ENCODE assay signal across 18 cellular contexts in genomic region chr14:28494196-28494595, GRCh38.
DNase-seq lines count a peak whose midpoint lies in the region; ATAC-seq and TF ChIP-seq lines count a peak whose summit lies in the region.
"Had no signal": no experiment of that assay in that cellular context is flagged by ENCODE, and none has a peak within 500 bp of the region (broad histone marks: within the 10 kb centered on the region; RNA-seq: fewer than 3 reads in every experiment).

No MANE protein-coding gene starts in this region.

- no peak for ATAC-seq in HG02798 (IDR thresholded peaks at IDR 0.05; ENCODE audit: poor library complexity, unreplicated experiment)
- ATAC-seq: HCT116 had no signal

- intact Hi-C loops in MCF 10A (cut with micrococcal nuclease): loop anchor here (1.0 to 10.0 kb wide), 3 partner anchors 31 to 109 kb away; no protein-coding TSS in a partner anchor
- intact Hi-C loops in breast epithelium (cut with DNase I; ENCODE audit: low total_unique reads): no loop called here
- intact Hi-C loops in activated T-helper 2 cell treated with anti-CD3 and anti-CD28 coated beads, Interferon-gamma antibody, Interleukin-2, Interleukin-4, amounts not matched to agents 10 μg/mL and 5 μg/mL and 100 μg/mL, durations not matched to agents 14 hours and 24 hours and 36 hours (cut with micrococcal nuclease): no loop called here

- no peaks in the 10 kb centered on the region for H3K9me3 Mint-ChIP-seq in MCF 10A (ENCODE audit: unreplicated experiment)
- H3K9me3 Mint-ChIP-seq in activated T-helper 2 cell treated with anti-CD3 and anti-CD28 coated beads, Interferon-gamma antibody, Interleukin-2, Interleukin-4, amounts not matched to agents 10 μg/mL and 5 μg/mL and 100 μg/mL, durations not matched to agents 14 hours and 24 hours and 36 hours: peaks cover 58% of the 10 kb centered on the region

- H3K4me3 ChIP-seq in breast epithelium (no peak overlapping the region), epithelial cell of esophagus (ENCODE audit: low read length) (no peak overlapping the region)
- H3K4me3 ChIP-seq: BLaER1 treated with 17β-estradiol and CSF1 and Interleukin-3, amounts not matched to agents 10 nM and 100 nM; SK-N-MC had no signal

- no peaks in the 10 kb centered on the region for H3K27me3 Mint-ChIP-seq in MCF 10A (ENCODE audit: insufficient read depth, unreplicated experiment)
- H3K27me3 Mint-ChIP-seq in activated T-helper 2 cell treated with anti-CD3 and anti-CD28 coated beads, Interferon-gamma antibody, Interleukin-2, Interleukin-4, amounts not matched to agents 10 μg/mL and 5 μg/mL and 100 μg/mL, durations not matched to agents 14 hours and 24 hours and 36 hours (ENCODE audit: low read depth): no peaks in the 10 kb centered on the region

- no peak overlapping the region for H3K4me3 Mint-ChIP-seq in MCF 10A (ENCODE audit: unreplicated experiment)
- H3K4me3 Mint-ChIP-seq in activated T-helper 2 cell treated with anti-CD3 and anti-CD28 coated beads, Interferon-gamma antibody, Interleukin-2, Interleukin-4, amounts not matched to agents 10 μg/mL and 5 μg/mL and 100 μg/mL, durations not matched to agents 14 hours and 24 hours and 36 hours (ENCODE audit: low read depth): no peak overlapping the region

- no peaks in the 10 kb centered on the region for H3K9me3 ChIP-seq in breast epithelium

- POLR2A ChIA-PET in MCF 10A (lab: Yijun Ruan, JAX) (interaction anchor here (0.7 to 1.3 kb wide), 2 partner anchors 13 to 32 kb away, joined by 3 read pairs; no protein-coding TSS in a partner anchor), RWPE1 (lab: Yijun Ruan, JAX; ENCODE audit: low non-redundant PET) (no interaction called here)

- DNase-seq in MCF 10A (ENCODE audit: unreplicated experiment) (peak; percentile 58), breast epithelium (ENCODE audit: low spot score in 2 of 2) (no peak), RWPE1 (ENCODE audit: low spot score) (peak; percentile 74), epithelial cell of esophagus (ENCODE audit: low read depth) (peak; percentile 95), erythroblast (lab: John Stamatoyannopoulos, UW) (no peak)
- DNase-seq in activated T-helper 2 cell treated with anti-CD3 and anti-CD28 coated beads, Interferon-gamma antibody, Interleukin-2, Interleukin-4, amounts not matched to agents 10 μg/mL and 5 μg/mL and 100 μg/mL, durations not matched to agents 14 hours and 24 hours and 36 hours (ENCODE audit: low spot score): no peak
- DNase-seq in NK-92 treated with Interleukin-12 subunit alpha and Interleukin-12 subunit beta, amount 100 ng/mL, for 24 hours (lab: John Stamatoyannopoulos, UW): no peak
- DNase-seq: 8988T, KBM-7, MM.1S, NCI-H1105, NCI-H187, NCI-H446, NCI-H748 treated with DMSO at 0.1 percent for 48 hours had no signal

- H3K4me1 Mint-ChIP-seq in MCF 10A (ENCODE audit: insufficient read depth, unreplicated experiment): peaks cover 10% of the 10 kb centered on the region
- no peaks in the 10 kb centered on the region for H3K4me1 Mint-ChIP-seq in activated T-helper 2 cell treated with anti-CD3 and anti-CD28 coated beads, Interferon-gamma antibody, Interleukin-2, Interleukin-4, amounts not matched to agents 10 μg/mL and 5 μg/mL and 100 μg/mL, durations not matched to agents 14 hours and 24 hours and 36 hours (ENCODE audit: low read depth)

- peak overlapping the region; percentile 61 for H3K27ac Mint-ChIP-seq in MCF 10A (ENCODE audit: low read depth, unreplicated experiment)
- H3K27ac Mint-ChIP-seq in activated T-helper 2 cell treated with anti-CD3 and anti-CD28 coated beads, Interferon-gamma antibody, Interleukin-2, Interleukin-4, amounts not matched to agents 10 μg/mL and 5 μg/mL and 100 μg/mL, durations not matched to agents 14 hours and 24 hours and 36 hours: no peak overlapping the region

- CTCF ChIA-PET in MCF 10A (lab: Yijun Ruan, JAX): no interaction called here
- CTCF ChIA-PET in RWPE1 (lab: Yijun Ruan, JAX): no interaction called here

- H3K36me3 ChIP-seq in breast epithelium: no peaks in the 10 kb centered on the region
- H3K36me3 ChIP-seq: BLaER1 treated with 17β-estradiol and CSF1 and Interleukin-3, amounts not matched to agents 10 nM and 100 nM had no signal

- no TSS peak for BruUV-seq in MCF 10A (replicated peaks; lab: Mats Ljungman, UMichigan)

- H3K4me1 ChIP-seq in breast epithelium: no peaks in the 10 kb centered on the region
- H3K4me1 ChIP-seq: BLaER1 treated with 17β-estradiol and CSF1 and Interleukin-3, amounts not matched to agents 10 nM and 100 nM had no signal

- no peaks in the 10 kb centered on the region for H3K27me3 ChIP-seq in breast epithelium
- H3K27me3 ChIP-seq: BLaER1 treated with 17β-estradiol and CSF1 and Interleukin-3, amounts not matched to agents 10 nM and 100 nM had no signal

- no peak for TF ChIP-seq CTCF in MCF 10A (IDR thresholded peaks at IDR 0.05; ENCODE audit: unreplicated experiment)
- no peak for TF ChIP-seq CTCF in breast epithelium (IDR thresholded peaks at IDR 0.05)
- TF ChIP-seq CTCF in RWPE1 (conservative IDR thresholded peaks at IDR 0.05; ENCODE audit: low read depth): no peak
- TF ChIP-seq CTCF in epithelial cell of esophagus (IDR thresholded peaks at IDR 0.05; ENCODE audit: insufficient read depth, low read depth, low read length, missing control alignments): no peak

- no peak for TF ChIP-seq POLR2A in breast epithelium (IDR thresholded peaks at IDR 0.05)
- TF ChIP-seq POLR2A in erythroblast (IDR thresholded peaks at IDR 0.05; ENCODE audit: low read length): no peak

- H3K36me3 Mint-ChIP-seq in MCF 10A (ENCODE audit: insufficient read depth, unreplicated experiment): no peaks in the 10 kb centered on the region
- H3K36me3 Mint-ChIP-seq in activated T-helper 2 cell treated with anti-CD3 and anti-CD28 coated beads, Interferon-gamma antibody, Interleukin-2, Interleukin-4, amounts not matched to agents 10 μg/mL and 5 μg/mL and 100 μg/mL, durations not matched to agents 14 hours and 24 hours and 36 hours (ENCODE audit: low read depth): no peaks in the 10 kb centered on the region

- no peak overlapping the region for H3K27ac ChIP-seq in breast epithelium
- no peak overlapping the region for H3K27ac ChIP-seq in RWPE1
- H3K27ac ChIP-seq: BLaER1 treated with 17β-estradiol and CSF1 and Interleukin-3, amounts not matched to agents 10 nM and 100 nM; SK-N-MC had no signal

Comparison
In these comparisons a context has a peak if more than half of its experiments do, and no peak if none do; other contexts are left out.
1. DNase-seq: peak in MCF 10A (single experiment), RWPE1 (single experiment) and epithelial cell of esophagus (single experiment); none in breast epithelium (0 of 2), activated T-helper 2 cell treated with anti-CD3 and anti-CD28 coated beads, Interferon-gamma antibody, Interleukin-2, Interleukin-4, amounts not matched to agents 10 μg/mL and 5 μg/mL and 100 μg/mL, durations not matched to agents 14 hours and 24 hours and 36 hours (single experiment), NK-92 treated with Interleukin-12 subunit alpha and Interleukin-12 subunit beta, amount 100 ng/mL, for 24 hours (single experiment) and erythroblast (0 of 2).